In genomic region chr11:17703951-17704350, GRCh38 we compare ENCODE assay signal across 1 cellular context.
TF ChIP-seq lines count a peak whose summit lies in the region.

No MANE protein-coding gene starts in this region.

TF ChIP-seq in HepG2, 621 proteins besides CTCF, POLR2A, EP300 and RAD21 (continued from another document):
- no peak for TF ChIP-seq CEBPZ (IDR thresholded peaks at IDR 0.05; ENCODE audit: low read length)
- TF ChIP-seq THAP11 (CRISPR knock-in tag; IDR thresholded peaks at IDR 0.05), result peak; percentile 82
- no peak for TF ChIP-seq ZNF530 (CRISPR knock-in tag; IDR thresholded peaks at IDR 0.05; ENCODE audit: low read depth)
- peak; percentile 66 for TF ChIP-seq NFYC (CRISPR knock-in tag; IDR thresholded peaks at IDR 0.05)
- TF ChIP-seq GABPB1 (CRISPR knock-in tag; IDR thresholded peaks at IDR 0.05), result no peak
- no peak for TF ChIP-seq AKNA (CRISPR knock-in tag; IDR thresholded peaks at IDR 0.05; ENCODE audit: borderline replicate concordance)
- TF ChIP-seq NFYB (CRISPR knock-in tag; IDR thresholded peaks at IDR 0.05), result peak; percentile 78
- TF ChIP-seq ZNF367 (CRISPR knock-in tag; IDR thresholded peaks at IDR 0.05; ENCODE audit: borderline replicate concordance), result no peak
- TF ChIP-seq HNF4G (IDR thresholded peaks at IDR 0.05; ENCODE audit: borderline replicate concordance, low read depth, low read length), result no peak
- TF ChIP-seq HNF4G (CRISPR knock-in tag; IDR thresholded peaks at IDR 0.05; ENCODE audit: borderline replicate concordance, low read depth), result no peak
